8 cellular contexts compared by ENCODE assay signal in genomic region chr9:122125158-122125890, GRCh38. TPM values are rescaled to one million over a fixed set of nuclear protein-coding genes. Genes with fewer than 3 reads are reported as not detected.
DNase-seq lines count a peak whose midpoint lies in the region; ATAC-seq and TF ChIP-seq lines count a peak whose summit lies in the region.

No MANE protein-coding gene starts in this region.

- H3K27me3 Mint-ChIP-seq in osteocyte (ENCODE audit: unreplicated experiment): peaks cover 11% of the 10 kb centered on the region

- no peaks in the 10 kb centered on the region for H3K9me3 ChIP-seq in gastroesophageal sphincter
- no peaks in the 10 kb centered on the region for H3K9me3 ChIP-seq in tibial artery

- peaks cover 30% of the 10 kb centered on the region for H3K27me3 ChIP-seq in gastroesophageal sphincter
- H3K27me3 ChIP-seq in tibial artery: peaks cover 3 to 40% of the 10 kb centered on the region in 2 donors

- WGBS in gastroesophageal sphincter (ENCODE audit: low coverage in 1 of 2), 2 donors: 24 to 50% methylated on average over 2 to 11 of the region's 13 CpGs

- H3K36me3 Mint-ChIP-seq in osteocyte (ENCODE audit: unreplicated experiment): no peaks in the 10 kb centered on the region

- in situ Hi-C loops in SK-MEL-5 (cut with HindIII; ENCODE audit: low pct_unique_long_range_greater_than_20kb, low sequenced_read_pairs): no loop called here

- no peak for TF ChIP-seq EP300 in gastroesophageal sphincter (IDR thresholded peaks at IDR 0.05)

- DNase-seq in C1 segment of cervical spinal cord (lab: John Stamatoyannopoulos, UW) (peak in 13 of 14 donors; percentile 19 to 88 (median 73)), M059J (ENCODE audit: low read depth) (peak; percentile 75), SK-MEL-5 (ENCODE audit: low read depth, low spot score) (peak; percentile 78), osteocyte (ENCODE audit: extremely low spot score, unreplicated experiment) (peak; percentile 95), tibial artery (peak; percentile 68 to 84)
- DNase-seq in activated naive CD4-positive, alpha-beta T cell treated with Interleukin-2 at 50 U/mL for 16 hours: peak; percentile 82

- intact Hi-C loops in tibial artery (cut with DNase I; ENCODE audit: low total_unique reads): loop anchor here (10.0 kb wide), 1 partner anchor 329 kb away; no protein-coding TSS in a partner anchor

- peaks cover 14% of the 10 kb centered on the region for H3K4me1 Mint-ChIP-seq in osteocyte (ENCODE audit: unreplicated experiment)

- no peak overlapping the region for H3K4me3 Mint-ChIP-seq in osteocyte (ENCODE audit: unreplicated experiment)

- ATAC-seq in GM19452 (IDR thresholded peaks at IDR 0.05; ENCODE audit: unreplicated experiment) (peak; percentile 78), gastroesophageal sphincter (peak; percentile 76)

- H3K27ac ChIP-seq in gastroesophageal sphincter (peak overlapping the region in 2 of 4 donors; percentile 9 to 51), tibial artery (no peak overlapping the region)

- no peak for TF ChIP-seq POLR2A in gastroesophageal sphincter (IDR thresholded peaks at IDR 0.05)

- peak in 3 of 4 experiments; percentile 94 to 97 (median 96) for TF ChIP-seq CTCF in gastroesophageal sphincter (IDR thresholded peaks at IDR 0.05)
- peak; percentile 97 for TF ChIP-seq CTCF in osteocyte (IDR thresholded peaks at IDR 0.05)
- peak; percentile 94 to 95 for TF ChIP-seq CTCF in tibial artery (IDR thresholded peaks at IDR 0.05)

- no peak overlapping the region for H3K27ac Mint-ChIP-seq in osteocyte (ENCODE audit: unreplicated experiment)

- H3K9me3 Mint-ChIP-seq in osteocyte (ENCODE audit: unreplicated experiment): no peaks in the 10 kb centered on the region

- H3K4me3 ChIP-seq in gastroesophageal sphincter (no peak overlapping the region), tibial artery (no peak overlapping the region)

- H3K36me3 ChIP-seq in gastroesophageal sphincter: no peaks in the 10 kb centered on the region
- no peaks in the 10 kb centered on the region for H3K36me3 ChIP-seq in tibial artery

- H3K4me1 ChIP-seq in gastroesophageal sphincter (peaks cover 0 to 35% (median 16%) of the 10 kb centered on the region in 3 donors), tibial artery (peaks cover 0 to 27% (median 17%) of the 10 kb centered on the region in 4 donors)

RNA-seq across cellular contexts. Expression of gene TTLL11, which starts 32.2 kb away (rescaled TPM):
- total RNA-seq in M059J (2014; rRNA removed; shearing (Covaris generic)): 3.9 and 4.7 TPM in 2 replicates
- 1.4 and 1.6 TPM in 2 replicates for total RNA-seq in SK-MEL-5 (2014; rRNA removed; shearing (Covaris generic))
- polyA plus RNA-seq in SK-MEL-5 (2015; cell fraction: cytosol; rRNA removed): 3.2 and 4.7 TPM in 2 replicates
- polyA plus RNA-seq in SK-MEL-5 (2015; cell fraction: nucleus; rRNA removed): 2.5 and 3.6 TPM in 2 replicates
- 10 to 100 TPM; 15.1 to 42.6 (median 29.1) TPM for total RNA-seq in gastroesophageal sphincter
- total RNA-seq in osteocyte: 6.0 and 7.9 TPM in 2 replicates

RNA-seq across cellular contexts. Expression of gene NDUFA8, which starts 34.3 kb away (rescaled TPM):
- 69.3 and 93.4 TPM in 2 replicates for total RNA-seq in M059J (2014; rRNA removed; shearing (Covaris generic))
- total RNA-seq in SK-MEL-5 (2014; rRNA removed; shearing (Covaris generic)): 68.6 and 82.0 TPM in 2 replicates
- 87.5 and 142 TPM in 2 replicates for polyA plus RNA-seq in SK-MEL-5 (2015; cell fraction: cytosol; rRNA removed)
- 8.2 and 27.8 TPM in 2 replicates for polyA plus RNA-seq in SK-MEL-5 (2015; cell fraction: nucleus; rRNA removed)
- total RNA-seq in gastroesophageal sphincter: 10 to 100 TPM; 39.0 to 84.0 (median 71.9) TPM
- total RNA-seq in osteocyte: 48.5 and 50.9 TPM in 2 replicates

RNA-seq across cellular contexts. Expression of gene MORN5, which starts 34.4 kb away (rescaled TPM):
- total RNA-seq in M059J (2014; rRNA removed; shearing (Covaris generic)): not detected in 2 replicates
- total RNA-seq in SK-MEL-5 (2014; rRNA removed; shearing (Covaris generic)): 0.32 TPM in 1 of 2 replicates, not detected in the other
- not detected in 2 replicates for polyA plus RNA-seq in SK-MEL-5 (2015; cell fraction: cytosol; rRNA removed)
- not detected in 2 replicates for polyA plus RNA-seq in SK-MEL-5 (2015; cell fraction: nucleus; rRNA removed)
- total RNA-seq in gastroesophageal sphincter (1 to 10 TPM in 1 of 4 donors, not detected in 3; 6.2 TPM), osteocyte (not detected in 2 replicates)
